ENCODE assay signal across 11 cellular contexts in genomic region chr22:19176732-19177131, GRCh38. TPM values are rescaled to one million over a fixed set of nuclear protein-coding genes. Genes with fewer than 3 reads are reported as not detected.
DNase-seq lines count a peak whose midpoint lies in the region; ATAC-seq, FAIRE-seq and TF ChIP-seq lines count a peak whose summit lies in the region.
"Had no signal": no experiment of that assay in that cellular context is flagged by ENCODE, and none has a peak within 500 bp of the region (broad histone marks: within the 10 kb centered on the region; RNA-seq: fewer than 3 reads in every experiment).

No MANE protein-coding gene starts in this region.

- no peaks in the 10 kb centered on the region for H3F3A ChIP-seq in GM23248 (ENCODE audit: insufficient read depth)

- H3K4me3 ChIP-seq in A673 (ENCODE audit: low read depth, low read length, poor library complexity, severe bottlenecking) (peak overlapping the region; percentile 87), GM23248 (peak overlapping the region; percentile 78; the same call in 1 of the 2 replicates), keratinocyte (ENCODE audit: control insufficient read depth in 2 of 3, extremely low read depth in 1 of 3, insufficient read depth in 2 of 3, low read depth in 1 of 3, low read length in 3 of 3) (peak overlapping the region in 2 of 3 experiments; percentile 66 to 74)

- intact Hi-C loops in A673 (cut with micrococcal nuclease; ENCODE audit: unreplicated experiment): loop anchor here (5.0 kb wide), 1 partner anchor 116 kb away; the partner anchor contains the start of gene CLTCL1
- intact Hi-C loops in activated T-helper 2 cell treated with anti-CD3 and anti-CD28 coated beads, Interferon-gamma antibody, Interleukin-2, Interleukin-4, amounts not matched to agents 10 μg/mL and 5 μg/mL and 100 μg/mL, durations not matched to agents 14 hours and 24 hours and 36 hours (cut with micrococcal nuclease): no loop called here

- H3K9me3 ChIP-seq in A673 (ENCODE audit: low read depth, low read length, poor library complexity, severe bottlenecking): no peaks in the 10 kb centered on the region
- no peaks in the 10 kb centered on the region for H3K9me3 ChIP-seq in GM23248 (ENCODE audit: low read depth)
- H3K9me3 ChIP-seq in keratinocyte (ENCODE audit: control insufficient read depth, low read depth, low read length): no peaks in the 10 kb centered on the region
- H3K9me3 ChIP-seq: uterus had no signal

- POLR2A ChIA-PET in A673 (lab: Charles Lee; ENCODE audit: low non-redundant PET): no interaction called here

- H3K27ac Mint-ChIP-seq in activated T-helper 2 cell treated with anti-CD3 and anti-CD28 coated beads, Interferon-gamma antibody, Interleukin-2, Interleukin-4, amounts not matched to agents 10 μg/mL and 5 μg/mL and 100 μg/mL, durations not matched to agents 14 hours and 24 hours and 36 hours: peak overlapping the region; percentile 5

- peaks cover 19% of the 10 kb centered on the region for H3K36me3 ChIP-seq in A673 (ENCODE audit: insufficient read depth, low read length, poor library complexity, severe bottlenecking)
- H3K36me3 ChIP-seq in GM23248 (ENCODE audit: low read depth): no peaks in the 10 kb centered on the region
- H3K36me3 ChIP-seq in keratinocyte (ENCODE audit: control insufficient read depth in 2 of 2, extremely low read depth in 1 of 2, insufficient read depth in 2 of 2, low read length in 2 of 2): peaks cover 5 to 18% of the 10 kb centered on the region in 2 experiments
- H3K36me3 ChIP-seq: uterus had no signal

- ATAC-seq in GM21825 (IDR thresholded peaks at IDR 0.05; ENCODE audit: unreplicated experiment) (no peak), HG02981 (IDR thresholded peaks at IDR 0.05; ENCODE audit: unreplicated experiment) (no peak)

- H3K4me1 Mint-ChIP-seq in activated T-helper 2 cell treated with anti-CD3 and anti-CD28 coated beads, Interferon-gamma antibody, Interleukin-2, Interleukin-4, amounts not matched to agents 10 μg/mL and 5 μg/mL and 100 μg/mL, durations not matched to agents 14 hours and 24 hours and 36 hours (ENCODE audit: low read depth): peaks cover 24% of the 10 kb centered on the region

- H3K4me2 ChIP-seq in GM23248 (ENCODE audit: unreplicated experiment) (peak overlapping the region; percentile 76), keratinocyte (ENCODE audit: control insufficient read depth, extremely low read depth, insufficient read depth, low read depth, low read length) (peak overlapping the region; percentile 90)

- H4K20me1 ChIP-seq in GM23248 (ENCODE audit: insufficient read depth) (no peaks in the 10 kb centered on the region), keratinocyte (ENCODE audit: control insufficient read depth, extremely low read depth, insufficient read depth, low read length) (peaks cover 6% of the 10 kb centered on the region)

- H3K36me3 Mint-ChIP-seq in activated T-helper 2 cell treated with anti-CD3 and anti-CD28 coated beads, Interferon-gamma antibody, Interleukin-2, Interleukin-4, amounts not matched to agents 10 μg/mL and 5 μg/mL and 100 μg/mL, durations not matched to agents 14 hours and 24 hours and 36 hours (ENCODE audit: low read depth): peaks cover 17% of the 10 kb centered on the region

- H3K4me1 ChIP-seq in A673 (ENCODE audit: insufficient read depth, low read length, poor library complexity, severe bottlenecking): peaks cover 46% of the 10 kb centered on the region
- peaks cover 14% of the 10 kb centered on the region for H3K4me1 ChIP-seq in GM23248 (ENCODE audit: insufficient read depth)
- H3K4me1 ChIP-seq in keratinocyte (ENCODE audit: control insufficient read depth, extremely low read depth, insufficient read depth, low read length): peaks cover 50% of the 10 kb centered on the region

- DNase-seq in A673 (ENCODE audit: low spot score): no peak
- no peak for DNase-seq in GM23248
- DNase-seq in activated T-helper 2 cell treated with anti-CD3 and anti-CD28 coated beads, Interferon-gamma antibody, Interleukin-2, Interleukin-4, amounts not matched to agents 10 μg/mL and 5 μg/mL and 100 μg/mL, durations not matched to agents 14 hours and 24 hours and 36 hours (ENCODE audit: low spot score): no peak
- DNase-seq in keratinocyte (ENCODE audit: low read depth, low spot score): no peak
- no peak for DNase-seq in cortex of kidney (lab: John Stamatoyannopoulos, UW)
- DNase-seq in stimulated activated CD4-positive, alpha-beta T cell treated with anti-CD3 and anti-CD28 coated beads, Interleukin-4, amount 100 ng/mL, for 1 hour: no peak
- DNase-seq: central memory CD4-positive, alpha-beta T cell; NCI-H2081 treated with DMSO at 0.1 percent for 48 hours; uterus had no signal

- FAIRE-seq in keratinocyte (lab: Jason Lieb, UNC): no peak

- dilution Hi-C loops in keratinocyte (cut with MboI; ENCODE audit: extremely low pct_ligation_motif_present, low sequenced_read_pairs): no loop called here

- 82 to 83% methylated on average over 10 to 12 of the region's 12 CpGs for WGBS in GM23248 (ENCODE audit: low coverage in 1 of 2, low lambda C conversion rate in 2 of 2, missing lambda C conversion rate in 2 of 2), 2 experiments

- peaks cover 8% of the 10 kb centered on the region for H3K9me1 ChIP-seq in keratinocyte (ENCODE audit: control insufficient read depth, extremely low read depth, insufficient read depth, low read length)

- H3K27me3 ChIP-seq in A673 (replicated peaks; ENCODE audit: insufficient read depth, low read depth, low read length, poor library complexity) (no peaks in the 10 kb centered on the region), GM23248 (replicated peaks; ENCODE audit: insufficient read depth) (no peaks in the 10 kb centered on the region), keratinocyte (ENCODE audit: control insufficient read depth, extremely low read depth, insufficient read depth, low read length) (no peaks in the 10 kb centered on the region)
- H3K27me3 ChIP-seq: uterus had no signal

- no peak overlapping the region for H2AFZ ChIP-seq in GM23248
- H2AFZ ChIP-seq in keratinocyte (ENCODE audit: control insufficient read depth, low read length): no peak overlapping the region

- H3K9me3 Mint-ChIP-seq in activated T-helper 2 cell treated with anti-CD3 and anti-CD28 coated beads, Interferon-gamma antibody, Interleukin-2, Interleukin-4, amounts not matched to agents 10 μg/mL and 5 μg/mL and 100 μg/mL, durations not matched to agents 14 hours and 24 hours and 36 hours: no peaks in the 10 kb centered on the region

- no peaks in the 10 kb centered on the region for H3K9me2 ChIP-seq in GM23248 (ENCODE audit: insufficient read depth)

- H3K4me3 Mint-ChIP-seq in activated T-helper 2 cell treated with anti-CD3 and anti-CD28 coated beads, Interferon-gamma antibody, Interleukin-2, Interleukin-4, amounts not matched to agents 10 μg/mL and 5 μg/mL and 100 μg/mL, durations not matched to agents 14 hours and 24 hours and 36 hours (ENCODE audit: low read depth): peak overlapping the region; percentile 71

- in situ Hi-C loops in GM23248 (cut with MboI): no loop called here

- H3K27ac ChIP-seq in A673 (ENCODE audit: low read depth, low read length, poor library complexity, severe bottlenecking) (peak overlapping the region; percentile 81), GM23248 (no peak overlapping the region), keratinocyte (ENCODE audit: control insufficient read depth, insufficient read depth, low read length) (no peak overlapping the region)

- H3K79me2 ChIP-seq in GM23248 (ENCODE audit: insufficient read depth) (peaks cover 42% of the 10 kb centered on the region), keratinocyte (ENCODE audit: control insufficient read depth, insufficient read depth, low read length) (peaks cover 39% of the 10 kb centered on the region)

- H3K27me3 Mint-ChIP-seq in activated T-helper 2 cell treated with anti-CD3 and anti-CD28 coated beads, Interferon-gamma antibody, Interleukin-2, Interleukin-4, amounts not matched to agents 10 μg/mL and 5 μg/mL and 100 μg/mL, durations not matched to agents 14 hours and 24 hours and 36 hours (ENCODE audit: low read depth): no peaks in the 10 kb centered on the region

- H3K9ac ChIP-seq in GM23248 (peak overlapping the region; percentile 79), keratinocyte (ENCODE audit: control insufficient read depth, extremely low read depth, insufficient read depth, low read length) (peak overlapping the region; percentile 75)

- TF ChIP-seq CTCF in A673 (conservative IDR thresholded peaks at IDR 0.05; ENCODE audit: low read depth, low read length) (no peak), keratinocyte (optimal IDR thresholded peaks at IDR 0.05 in 1 of 3, IDR thresholded peaks at IDR 0.05 in 1 of 3, conservative IDR thresholded peaks at IDR 0.05 in 1 of 3; ENCODE audit: extremely low read depth in 1 of 3, insufficient read depth in 2 of 3, low read length in 3 of 3) (no peak)

- CTCF ChIA-PET in A673 (lab: Charles Lee): no interaction called here

- no TSS peak for BruUV-seq in A673 (replicated peaks; lab: Mats Ljungman, UMichigan)

RNA-seq across cellular contexts. Expression of gene SLC25A1, which starts 1.8 kb away (rescaled TPM):
- 91.0 and 115 TPM in 2 replicates for total RNA-seq in A673 (2021)
- 89.9 and 99.5 TPM in 2 replicates for total RNA-seq in GM23248 (2014; rRNA removed; shearing (Covaris generic))
- 113 and 115 TPM in 2 replicates for polyA plus RNA-seq in GM23248 (2016; fragmentation: Nextera tagmentation; extraction: Ambion mirVana)
- total RNA-seq in activated T-helper 2 cell treated with anti-CD3 and anti-CD28 coated beads, Interferon-gamma antibody, Interleukin-2, Interleukin-4, amounts not matched to agents 10 μg/mL and 5 μg/mL and 100 μg/mL, durations not matched to agents 14 hours and 24 hours and 36 hours: 52.0 and 53.1 TPM in 2 replicates
- polyA plus RNA-seq in keratinocyte: 27.7 to 61.6 TPM (median 37.2 TPM) in 3 replicates
- 11.9 TPM for polyA plus RNA-seq in keratinocyte (2011; ENCODE audit: low read depth)
- polyA plus RNA-seq in keratinocyte (2011; cell fraction: cytosol; rRNA removed): 36.3 and 86.3 TPM in 2 replicates
- 35.0 and 40.1 TPM in 2 replicates for polyA plus RNA-seq in keratinocyte (2011; cell fraction: nucleus; rRNA removed)
- 46.2 and 108 TPM in 2 replicates for polyA plus RNA-seq in keratinocyte (2012; ENCODE audit: low replicate concordance)
- polyA minus RNA-seq in keratinocyte: 41.3 to 114 TPM (median 57.3 TPM) in 3 replicates
- polyA minus RNA-seq in keratinocyte (2011; cell fraction: cytosol; rRNA and poly(A)+ RNA removed): 133 TPM
- polyA minus RNA-seq in keratinocyte (2011; cell fraction: nucleus; rRNA and poly(A)+ RNA removed): 14.7 and 18.0 TPM in 2 replicates

RNA-seq across cellular contexts. Expression of gene GSC2, which starts 26.6 kb away (rescaled TPM):
- total RNA-seq in A673 (2021): not detected in 2 replicates
- total RNA-seq in GM23248 (2014; rRNA removed; shearing (Covaris generic)): not detected in 2 replicates
- polyA plus RNA-seq in GM23248 (2016; fragmentation: Nextera tagmentation; extraction: Ambion mirVana) (not detected in 2 replicates), keratinocyte (not detected in 3 replicates)
- total RNA-seq in activated T-helper 2 cell treated with anti-CD3 and anti-CD28 coated beads, Interferon-gamma antibody, Interleukin-2, Interleukin-4, amounts not matched to agents 10 μg/mL and 5 μg/mL and 100 μg/mL, durations not matched to agents 14 hours and 24 hours and 36 hours: not detected in 2 replicates
- not detected for polyA plus RNA-seq in keratinocyte (2011; ENCODE audit: low read depth)
- not detected in 2 replicates for polyA plus RNA-seq in keratinocyte (2011; cell fraction: cytosol; rRNA removed)
- not detected in 2 replicates for polyA plus RNA-seq in keratinocyte (2011; cell fraction: nucleus; rRNA removed)
- polyA plus RNA-seq in keratinocyte (2012; ENCODE audit: low replicate concordance): not detected in 2 replicates
- polyA minus RNA-seq in keratinocyte: not detected in 3 replicates
- polyA minus RNA-seq in keratinocyte (2011; cell fraction: cytosol; rRNA and poly(A)+ RNA removed): not detected
- polyA minus RNA-seq in keratinocyte (2011; cell fraction: nucleus; rRNA and poly(A)+ RNA removed): not detected in 2 replicates
- total RNA-seq: uterus had no signal

RNA-seq across cellular contexts. Expression of gene ESS2, which starts 32.3 kb away (rescaled TPM):
- 21.1 and 21.4 TPM in 2 replicates for total RNA-seq in A673 (2021)
- 18.6 and 23.0 TPM in 2 replicates for total RNA-seq in GM23248 (2014; rRNA removed; shearing (Covaris generic))
- polyA plus RNA-seq in GM23248 (2016; fragmentation: Nextera tagmentation; extraction: Ambion mirVana): 12.3 and 12.6 TPM in 2 replicates
- 19.4 and 20.3 TPM in 2 replicates for total RNA-seq in activated T-helper 2 cell treated with anti-CD3 and anti-CD28 coated beads, Interferon-gamma antibody, Interleukin-2, Interleukin-4, amounts not matched to agents 10 μg/mL and 5 μg/mL and 100 μg/mL, durations not matched to agents 14 hours and 24 hours and 36 hours
- polyA plus RNA-seq in keratinocyte: 10.0 to 16.5 TPM (median 10.7 TPM) in 3 replicates
- 8.0 TPM for polyA plus RNA-seq in keratinocyte (2011; ENCODE audit: low read depth)
- 6.2 and 13.5 TPM in 2 replicates for polyA plus RNA-seq in keratinocyte (2011; cell fraction: cytosol; rRNA removed)
- 13.5 and 17.6 TPM in 2 replicates for polyA plus RNA-seq in keratinocyte (2011; cell fraction: nucleus; rRNA removed)
- polyA plus RNA-seq in keratinocyte (2012; ENCODE audit: low replicate concordance): 13.4 and 13.5 TPM in 2 replicates
- polyA minus RNA-seq in keratinocyte: 3.6 to 8.2 TPM (median 6.0 TPM) in 3 replicates
- polyA minus RNA-seq in keratinocyte (2011; cell fraction: cytosol; rRNA and poly(A)+ RNA removed): 9.8 TPM
- 4.6 and 8.5 TPM in 2 replicates for polyA minus RNA-seq in keratinocyte (2011; cell fraction: nucleus; rRNA and poly(A)+ RNA removed)

RNA-seq across cellular contexts. Expression of gene TSSK2, which starts 45.6 kb away (rescaled TPM):
- not detected in 2 replicates for total RNA-seq in A673 (2021)
- not detected in 2 replicates for total RNA-seq in GM23248 (2014; rRNA removed; shearing (Covaris generic))
- polyA plus RNA-seq in GM23248 (2016; fragmentation: Nextera tagmentation; extraction: Ambion mirVana) (not detected in 2 replicates), keratinocyte (not detected in 3 replicates)
- total RNA-seq in activated T-helper 2 cell treated with anti-CD3 and anti-CD28 coated beads, Interferon-gamma antibody, Interleukin-2, Interleukin-4, amounts not matched to agents 10 μg/mL and 5 μg/mL and 100 μg/mL, durations not matched to agents 14 hours and 24 hours and 36 hours: not detected in 2 replicates
- polyA plus RNA-seq in keratinocyte (2011; ENCODE audit: low read depth): not detected
- not detected in 2 replicates for polyA plus RNA-seq in keratinocyte (2011; cell fraction: cytosol; rRNA removed)
- not detected in 2 replicates for polyA plus RNA-seq in keratinocyte (2011; cell fraction: nucleus; rRNA removed)
- not detected in 2 replicates for polyA plus RNA-seq in keratinocyte (2012; ENCODE audit: low replicate concordance)
- polyA minus RNA-seq in keratinocyte: not detected in 3 replicates
- not detected for polyA minus RNA-seq in keratinocyte (2011; cell fraction: cytosol; rRNA and poly(A)+ RNA removed)
- not detected in 2 replicates for polyA minus RNA-seq in keratinocyte (2011; cell fraction: nucleus; rRNA and poly(A)+ RNA removed)

RNA-seq across cellular contexts. Expression of gene DGCR2, which starts 54.5 kb away (rescaled TPM):
- total RNA-seq in A673 (2021): 41.1 and 47.3 TPM in 2 replicates
- total RNA-seq in GM23248 (2014; rRNA removed; shearing (Covaris generic)): 42.7 and 43.6 TPM in 2 replicates
- polyA plus RNA-seq in GM23248 (2016; fragmentation: Nextera tagmentation; extraction: Ambion mirVana) (25.6 and 27.1 TPM in 2 replicates), keratinocyte (23.2 to 67.6 TPM (median 34.1 TPM) in 3 replicates)
- total RNA-seq in activated T-helper 2 cell treated with anti-CD3 and anti-CD28 coated beads, Interferon-gamma antibody, Interleukin-2, Interleukin-4, amounts not matched to agents 10 μg/mL and 5 μg/mL and 100 μg/mL, durations not matched to agents 14 hours and 24 hours and 36 hours: 20.8 and 22.5 TPM in 2 replicates
- 16.6 TPM for polyA plus RNA-seq in keratinocyte (2011; ENCODE audit: low read depth)
- 24.9 and 27.7 TPM in 2 replicates for polyA plus RNA-seq in keratinocyte (2011; cell fraction: cytosol; rRNA removed)
- polyA plus RNA-seq in keratinocyte (2011; cell fraction: nucleus; rRNA removed): 124 and 131 TPM in 2 replicates
- polyA plus RNA-seq in keratinocyte (2012; ENCODE audit: low replicate concordance): 49.5 and 56.8 TPM in 2 replicates
- polyA minus RNA-seq in keratinocyte: 60.2 to 164 TPM (median 66.0 TPM) in 3 replicates
- 57.0 TPM for polyA minus RNA-seq in keratinocyte (2011; cell fraction: cytosol; rRNA and poly(A)+ RNA removed)
- polyA minus RNA-seq in keratinocyte (2011; cell fraction: nucleus; rRNA and poly(A)+ RNA removed): 105 and 156 TPM in 2 replicates
